9 cellular contexts compared by ENCODE assay signal in the genomic region with DNA sequence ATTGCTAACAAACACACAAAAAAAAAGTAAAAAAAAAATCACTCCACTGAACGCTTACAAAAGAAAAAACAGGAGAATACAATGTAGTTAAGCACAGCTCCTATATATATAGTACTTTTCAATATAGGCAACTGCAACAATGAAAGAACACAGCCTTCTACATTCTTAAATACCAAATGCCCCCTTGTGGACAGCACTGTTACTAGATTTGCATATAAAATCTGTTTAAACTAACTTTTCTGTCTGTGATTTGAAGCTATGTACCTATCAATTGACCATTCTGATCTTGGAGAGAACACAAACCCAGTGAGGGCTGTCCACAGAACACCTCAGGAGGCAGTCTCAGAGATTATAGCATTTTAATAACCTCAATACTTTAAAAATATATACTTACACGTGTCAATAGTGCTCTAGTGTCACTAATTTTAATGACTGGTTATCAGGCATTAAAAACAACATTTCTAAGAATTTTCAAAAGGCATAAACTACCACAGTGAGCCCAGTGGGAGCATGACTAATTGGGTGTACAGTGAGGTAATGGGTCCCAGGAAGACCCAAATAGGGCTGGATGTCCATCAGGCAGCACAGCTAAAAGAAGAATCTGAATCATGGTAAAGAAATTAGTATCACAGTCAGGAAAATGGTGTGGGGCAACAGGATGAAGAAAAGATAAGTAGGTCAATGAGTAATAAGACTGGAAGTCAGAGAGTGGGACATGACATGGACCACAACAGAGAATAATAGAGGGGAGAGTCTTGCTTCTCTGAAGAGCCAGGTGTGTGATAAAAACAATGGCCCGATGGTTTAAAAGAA. TPM values are rescaled to one million over a fixed set of nuclear protein-coding genes. Genes with fewer than 3 reads are reported as not detected.
DNase-seq lines count a peak whose midpoint lies in the region; ATAC-seq, FAIRE-seq and TF ChIP-seq lines count a peak whose summit lies in the region.
"Had no signal": no experiment of that assay in that cellular context is flagged by ENCODE, and none has a peak within 500 bp of the region (broad histone marks: within the 10 kb centered on the region; RNA-seq: fewer than 3 reads in every experiment).

No MANE protein-coding gene starts in this region.

- H2AK9ac ChIP-seq in IMR-90 (replicated peaks; ENCODE audit: low read depth, low read length, poor library complexity): no peak overlapping the region

- H3K27ac Mint-ChIP-seq in neural progenitor cell: no peak overlapping the region
- H3K27ac Mint-ChIP-seq: memory B cell had no signal

- H2BK20ac ChIP-seq in IMR-90 (ENCODE audit: low read depth, low read length): no peak overlapping the region

- WGBS in IMR-90 (ENCODE audit: extremely low coverage in 2 of 2, insufficient read length in 1 of 2), 2 experiments: no CpG with 5 or more reads among the region's 3 CpGs

- no peaks in the 10 kb centered on the region for H3K27me3 Mint-ChIP-seq in neural progenitor cell (ENCODE audit: insufficient read depth, low read depth)
- H3K27me3 Mint-ChIP-seq: memory B cell had no signal

- H3K36me3 Mint-ChIP-seq in neural progenitor cell: no peaks in the 10 kb centered on the region
- H3K36me3 Mint-ChIP-seq: memory B cell had no signal

- H3F3A ChIP-seq in PC-3 (ENCODE audit: low read length, unreplicated experiment) (no peaks in the 10 kb centered on the region), neural progenitor cell (ENCODE audit: low read depth) (no peaks in the 10 kb centered on the region)

- TF ChIP-seq RAD21 in IMR-90 (IDR thresholded peaks at IDR 0.05; ENCODE audit: low read length): peak; percentile 55

- CTCF ChIA-PET in IMR-90 (lab: Yijun Ruan, JAX) (interaction anchor here (0.6 to 4.6 kb wide), 11 partner anchors 11 to 1898 kb away, joined by 3 to 24 read pairs (median 4); partner anchors contain the start of gene CCDC169), PC-3 (lab: Charles Lee) (interaction anchor here (0.5 to 1.5 kb wide), 4 partner anchors 77 to 298 kb away, joined by 4 to 10 read pairs (median 5); no protein-coding TSS in a partner anchor)

- no peaks in the 10 kb centered on the region for H3K79me1 ChIP-seq in IMR-90 (ENCODE audit: low read depth in 1 of 2, low read length in 2 of 2)

- TF ChIP-seq CTCF in D721Med (IDR thresholded peaks at IDR 0.05; ENCODE audit: insufficient read depth, missing control alignments): peak; percentile 60
- peak; percentile 67 for TF ChIP-seq CTCF in IMR-90 (conservative IDR thresholded peaks at IDR 0.05; ENCODE audit: low read depth, low read length)
- peak; percentile 64 for TF ChIP-seq CTCF in PC-3 (conservative IDR thresholded peaks at IDR 0.05; ENCODE audit: low read depth, low read length)
- peak; percentile 50 for TF ChIP-seq CTCF in epithelial cell of esophagus (IDR thresholded peaks at IDR 0.05; ENCODE audit: insufficient read depth, low read depth, low read length, missing control alignments)
- TF ChIP-seq CTCF in neural progenitor cell (IDR thresholded peaks at IDR 0.05): peak; percentile 78
- no peak for TF ChIP-seq CTCF in coronary artery (IDR thresholded peaks at IDR 0.05)

- H3K4me3 ChIP-seq in IMR-90 (ENCODE audit: insufficient read depth, low read depth, low read length) (no peak overlapping the region), PC-3 (ENCODE audit: low read length) (no peak overlapping the region), epithelial cell of esophagus (ENCODE audit: low read length) (no peak overlapping the region), neural progenitor cell (no peak overlapping the region), coronary artery (no peak overlapping the region)

- H3K9ac ChIP-seq in IMR-90 (ENCODE audit: low read depth, low read length) (no peak overlapping the region), PC-3 (ENCODE audit: low read length) (no peak overlapping the region), neural progenitor cell (no peak overlapping the region)

- no peak for FAIRE-seq in D721Med (lab: Jason Lieb, UNC)

- H3K27me3 ChIP-seq in IMR-90 (ENCODE audit: control insufficient read depth, insufficient read depth, low read length) (no peaks in the 10 kb centered on the region), PC-3 (ENCODE audit: low read length) (no peaks in the 10 kb centered on the region), neural progenitor cell (no peaks in the 10 kb centered on the region)

- H4K5ac ChIP-seq in IMR-90 (ENCODE audit: low read depth, low read length): no peak overlapping the region

- H4K20me1 ChIP-seq in IMR-90 (ENCODE audit: insufficient read depth, low read length) (no peaks in the 10 kb centered on the region), PC-3 (ENCODE audit: low read length) (no peaks in the 10 kb centered on the region), neural progenitor cell (ENCODE audit: low read depth) (no peaks in the 10 kb centered on the region)

- H4K91ac ChIP-seq in IMR-90 (ENCODE audit: insufficient read depth, low read depth, low read length): no peak overlapping the region

- no peak overlapping the region for H2AK5ac ChIP-seq in IMR-90 (ENCODE audit: low read depth, low read length)

- H3K27ac ChIP-seq in IMR-90 (ENCODE audit: insufficient read depth, low read length): no peak overlapping the region
- no peak overlapping the region for H3K27ac ChIP-seq in PC-3 (ENCODE audit: low read length)
- no peak overlapping the region for H3K27ac ChIP-seq in neural progenitor cell
- H3K27ac ChIP-seq in coronary artery: no peak overlapping the region

- H3K23ac ChIP-seq in IMR-90 (ENCODE audit: low read depth, low read length): no peak overlapping the region

- H2AFZ ChIP-seq in IMR-90 (replicated peaks; ENCODE audit: low read length, poor library complexity) (no peak overlapping the region), PC-3 (ENCODE audit: low read length) (no peak overlapping the region), neural progenitor cell (replicated peaks) (no peak overlapping the region)

- in situ Hi-C loops in IMR-90 (cut with MboI; ENCODE audit: low sequenced_read_pairs): no loop called here

- H3K9me2 ChIP-seq in PC-3 (replicated peaks; ENCODE audit: low read length): no peaks in the 10 kb centered on the region

- H3K36me3 ChIP-seq in IMR-90 (ENCODE audit: control insufficient read depth, insufficient read depth, low read length) (no peaks in the 10 kb centered on the region), PC-3 (ENCODE audit: low read depth, low read length) (no peaks in the 10 kb centered on the region), neural progenitor cell (no peaks in the 10 kb centered on the region)

- POLR2A ChIA-PET in IMR-90 (lab: Charles Lee; ENCODE audit: unreplicated experiment) (no interaction called here), PC-3 (lab: Charles Lee; ENCODE audit: unreplicated experiment) (no interaction called here)

- H4K8ac ChIP-seq in IMR-90 (ENCODE audit: low read depth in 2 of 2, low read length in 2 of 2): no peak overlapping the region

- no peaks in the 10 kb centered on the region for H3K9me3 Mint-ChIP-seq in neural progenitor cell
- H3K9me3 Mint-ChIP-seq: memory B cell had no signal

- H3K9me1 ChIP-seq in IMR-90 (ENCODE audit: insufficient read depth, low read length): no peaks in the 10 kb centered on the region

- intact Hi-C loops in IMR-90 (cut with micrococcal nuclease): loop anchor here (1.0 kb wide), 1 partner anchor 297 kb away; no protein-coding TSS in a partner anchor
- intact Hi-C loops in PC-3 (cut with micrococcal nuclease): loop anchor here (1.0 kb wide), 1 partner anchor 297 kb away; no protein-coding TSS in a partner anchor

- H3K4me1 ChIP-seq in IMR-90 (ENCODE audit: control insufficient read depth, insufficient read depth, low read length) (no peaks in the 10 kb centered on the region), PC-3 (ENCODE audit: insufficient read depth, low read length) (no peaks in the 10 kb centered on the region), neural progenitor cell (no peaks in the 10 kb centered on the region)

- H2BK120ac ChIP-seq in IMR-90 (ENCODE audit: low read depth, low read length): no peak overlapping the region

- no peak overlapping the region for H3K56ac ChIP-seq in IMR-90 (ENCODE audit: extremely low read depth, insufficient read depth, low read length)

- H3K9me3 ChIP-seq in IMR-90 (ENCODE audit: control insufficient read depth, insufficient read depth, low read length) (no peaks in the 10 kb centered on the region), PC-3 (ENCODE audit: low read length) (no peaks in the 10 kb centered on the region), neural progenitor cell (ENCODE audit: low read depth) (no peaks in the 10 kb centered on the region)

- no peak overlapping the region for H3K4ac ChIP-seq in IMR-90 (ENCODE audit: low read depth, low read length)

- no peaks in the 10 kb centered on the region for H3K79me2 ChIP-seq in PC-3 (ENCODE audit: low read length)
- H3K79me2 ChIP-seq in neural progenitor cell (ENCODE audit: low read depth): no peaks in the 10 kb centered on the region

- H3K4me2 ChIP-seq in IMR-90 (ENCODE audit: low read depth, low read length) (no peak overlapping the region), PC-3 (ENCODE audit: low read length) (no peak overlapping the region), neural progenitor cell (no peak overlapping the region)

- no peak overlapping the region for H2BK5ac ChIP-seq in IMR-90 (ENCODE audit: low read depth, low read length, poor library complexity, severe bottlenecking)

- DNase-seq in D721Med (ENCODE audit: insufficient read length, low spot score) (no peak), IMR-90 (peak; percentile 72), PC-3 (peak; percentile 65), epithelial cell of esophagus (ENCODE audit: low read depth) (peak; percentile 69), neural progenitor cell (ENCODE audit: low spot score) (peak; percentile 80), coronary artery (ENCODE audit: low spot score) (no peak)
- no peak for DNase-seq in stimulated activated CD4-positive, alpha-beta T cell treated with anti-CD3 and anti-CD28 coated beads, Interleukin-1b, Interleukin-23, amount 100 ng/mL, for 48 hours
- no peak for DNase-seq in NK-92 treated with Interleukin-12 subunit alpha and Interleukin-12 subunit beta, amount 100 ng/mL, for 24 hours (lab: John Stamatoyannopoulos, UW)

- dilution Hi-C loops in IMR-90 (cut with HindIII; ENCODE audit: low sequenced_read_pairs, unreplicated experiment): no loop called here

- ATAC-seq in IMR-90 (ENCODE audit: low read depth): peak; percentile 80
- ATAC-seq in PC-3: no peak; the same call in 1 of the 2 replicates

- H3K18ac ChIP-seq in IMR-90 (ENCODE audit: low read depth, low read length): no peak overlapping the region

- peaks cover 2% of the 10 kb centered on the region for H3K4me1 Mint-ChIP-seq in neural progenitor cell
- H3K4me1 Mint-ChIP-seq: memory B cell had no signal

- no peak overlapping the region for H3K4me3 Mint-ChIP-seq in neural progenitor cell
- H3K4me3 Mint-ChIP-seq: memory B cell had no signal

- no peak for TF ChIP-seq POLR2A in IMR-90 (IDR thresholded peaks at IDR 0.05; ENCODE audit: low read depth, low read length)

- H3K14ac ChIP-seq in IMR-90 (replicated peaks; ENCODE audit: low read depth, low read length): no peak overlapping the region

- H2BK15ac ChIP-seq in IMR-90 (ENCODE audit: low read depth, low read length): no peak overlapping the region

- BruUV-seq in IMR-90 (replicated peaks; lab: Mats Ljungman, UMichigan) (no TSS peak), PC-3 (replicated peaks; lab: Mats Ljungman, UMichigan) (no TSS peak)

RNA-seq across cellular contexts. Expression of gene CCDC169, which starts 22.2 kb away (rescaled TPM):
- total RNA-seq in IMR-90 (2012; rRNA removed) (0.54 and 0.83 TPM in 2 replicates), PC-3 (2014; rRNA removed) (0.69 and 6.5 TPM in 2 replicates), neural progenitor cell (ENCODE audit: low replicate concordance) (5.0 and 6.3 TPM in 2 replicates)
- 0.62 TPM in 2 replicates for polyA plus RNA-seq in IMR-90 (2012; rRNA removed)
- 0.10 TPM in 2 replicates for polyA plus RNA-seq in IMR-90 (2012; cell fraction: cytosol; rRNA removed)
- 0.08 and 0.56 TPM in 2 replicates for polyA plus RNA-seq in IMR-90 (2012; cell fraction: nucleus; rRNA removed; ENCODE audit: low replicate concordance)

Comparison
In these comparisons a context has a peak if more than half of its experiments do, and no peak if none do; other contexts are left out.
1. DNase-seq: peak in IMR-90 (single experiment), PC-3 (single experiment), epithelial cell of esophagus (single experiment) and neural progenitor cell (single experiment); none in D721Med (single experiment), stimulated activated CD4-positive, alpha-beta T cell treated with anti-CD3 and anti-CD28 coated beads, Interleukin-1b, Interleukin-23, amount 100 ng/mL, for 48 hours (single experiment), coronary artery (single experiment) and NK-92 treated with Interleukin-12 subunit alpha and Interleukin-12 subunit beta, amount 100 ng/mL, for 24 hours (single experiment).